In the genomic region with DNA sequence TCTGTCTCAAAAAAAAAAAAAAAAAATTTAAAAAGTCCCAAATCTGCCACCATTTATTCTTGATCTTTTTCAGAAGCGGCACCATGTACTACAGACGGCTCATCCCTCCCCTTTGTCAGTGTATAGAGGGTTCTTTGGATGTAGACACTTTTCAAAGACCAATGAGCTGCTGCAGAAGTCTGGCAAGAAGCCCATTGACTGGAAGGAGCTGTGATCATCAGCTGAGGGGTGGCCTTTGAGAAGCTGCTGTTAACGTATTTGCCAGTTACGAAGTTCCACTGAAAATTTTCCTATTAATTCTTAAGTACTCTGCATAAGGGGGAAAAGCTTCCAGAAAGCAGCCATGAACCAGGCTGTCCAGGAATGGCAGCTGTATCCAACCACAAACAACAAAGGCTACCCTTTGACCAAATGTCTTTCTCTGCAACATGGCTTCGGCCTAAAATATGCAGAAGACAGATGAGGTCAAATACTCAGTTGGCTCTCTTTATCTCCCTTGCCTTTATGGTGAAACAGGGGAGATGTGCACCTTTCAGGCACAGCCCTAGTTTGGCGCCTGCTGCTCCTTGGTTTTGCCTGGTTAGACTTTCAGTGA, we compare ENCODE assay signal across 11 cellular contexts. TPM values are rescaled to one million over a fixed set of nuclear protein-coding genes. Genes with fewer than 3 reads are reported as not detected.
DNase-seq lines count a peak whose midpoint lies in the region; ATAC-seq and TF ChIP-seq lines count a peak whose summit lies in the region.
"Had no signal": no experiment of that assay in that cellular context is flagged by ENCODE, and none has a peak within 500 bp of the region (broad histone marks: within the 10 kb centered on the region; RNA-seq: fewer than 3 reads in every experiment).

No MANE protein-coding gene starts in this region.

- POLR2A ChIA-PET in Caco-2 (lab: Charles Lee): no interaction called here

- H3K9me3 Mint-ChIP-seq in Caco-2 (ENCODE audit: unreplicated experiment) (no peaks in the 10 kb centered on the region), glutamatergic neuron (ENCODE audit: unreplicated experiment) (peaks cover 1% of the 10 kb centered on the region)
- H3K9me3 Mint-ChIP-seq in activated T-cell treated with anti-CD3 and anti-CD28 coated beads, Interleukin-2, amount 50 U/mL, for 4 hours: no peaks in the 10 kb centered on the region

- CTCF ChIA-PET in Caco-2 (lab: Charles Lee): interaction anchor here (0.7 kb wide), 1 partner anchor 57 kb away, joined by 3 read pairs; no protein-coding TSS in a partner anchor

- peaks cover 7% of the 10 kb centered on the region for H3K4me1 Mint-ChIP-seq in Caco-2 (ENCODE audit: low read depth, unreplicated experiment)
- H3K4me1 Mint-ChIP-seq in glutamatergic neuron (ENCODE audit: low read depth, unreplicated experiment): peaks cover 7% of the 10 kb centered on the region
- H3K4me1 Mint-ChIP-seq in activated T-cell treated with anti-CD3 and anti-CD28 coated beads, Interleukin-2, amount 50 U/mL, for 4 hours (ENCODE audit: low read depth): peaks cover 18% of the 10 kb centered on the region

- H3K27me3 ChIP-seq in Caco-2 (replicated peaks; ENCODE audit: control insufficient read depth, insufficient read depth, low read length): no peaks in the 10 kb centered on the region
- no peaks in the 10 kb centered on the region for H3K27me3 ChIP-seq in gastrocnemius medialis

- H3K27ac Mint-ChIP-seq in Caco-2 (ENCODE audit: unreplicated experiment) (peak overlapping the region; percentile 54), glutamatergic neuron (ENCODE audit: unreplicated experiment) (peak overlapping the region; percentile 67)

- intact Hi-C loops in Caco-2 (cut with micrococcal nuclease; ENCODE audit: unreplicated experiment) (loop anchor here (10.0 kb wide), 3 partner anchors 85 to 275 kb away; no protein-coding TSS in a partner anchor), gastrocnemius medialis (cut with DNase I; ENCODE audit: low total_unique reads) (loop anchor here (5.0 to 10.0 kb wide), 2 partner anchors 52 to 315 kb away; no protein-coding TSS in a partner anchor)

- H3K4me1 ChIP-seq in Caco-2 (no peaks in the 10 kb centered on the region), gastrocnemius medialis (peaks cover 18 to 32% of the 10 kb centered on the region in 2 donors)

- H3K9ac ChIP-seq in SK-N-MC (ENCODE audit: insufficient read length): no peak overlapping the region

- H3K27me3 Mint-ChIP-seq in Caco-2 (ENCODE audit: insufficient read depth, unreplicated experiment): no peaks in the 10 kb centered on the region
- H3K27me3 Mint-ChIP-seq in glutamatergic neuron (ENCODE audit: unreplicated experiment): peaks cover 3% of the 10 kb centered on the region
- no peaks in the 10 kb centered on the region for H3K27me3 Mint-ChIP-seq in activated T-cell treated with anti-CD3 and anti-CD28 coated beads, Interleukin-2, amount 50 U/mL, for 4 hours (ENCODE audit: low read depth)

- in situ Hi-C loops in gastrocnemius medialis (cut with MboI; ENCODE audit: low sequenced_read_pairs in 4 of 4): loop anchor here in 1 of 4 donors (25.0 kb wide), 1 partner anchor 423 kb away; no protein-coding TSS in a partner anchor

- H3K9me3 ChIP-seq in Caco-2: no peaks in the 10 kb centered on the region
- no peaks in the 10 kb centered on the region for H3K9me3 ChIP-seq in SK-N-MC (ENCODE audit: low read depth, low read length)
- no peaks in the 10 kb centered on the region for H3K9me3 ChIP-seq in gastrocnemius medialis

- TSS peak; percentile 8 for BruUV-seq in Caco-2 (replicated peaks; lab: Mats Ljungman, UMichigan)

- DNase-seq in Caco-2 (no peak), SK-N-MC (ENCODE audit: low read depth, low spot score) (no peak), glutamatergic neuron (no peak), gastrocnemius medialis (no peak), NCI-H69 (lab: John Stamatoyannopoulos, UW) (no peak), NCI-H524 treated with DMSO at 0.1 percent for 48 hours (lab: John Stamatoyannopoulos, UW) (no peak), HT-29 (ENCODE audit: low spot score) (no peak)
- no peak for DNase-seq in activated T-cell treated with anti-CD3 and anti-CD28 coated beads, Interleukin-2, amount 50 U/mL, for 4 hours
- DNase-seq: activated CD4-positive, alpha-beta T cell treated with anti-CD3 and anti-CD28 coated beads, Interleukin-2, amount 50 U/mL, for 4 hours; DMS79 treated with DMSO at 0.1 percent for 48 hours; H7 had no signal

- ATAC-seq in gastrocnemius medialis: no peak
- ATAC-seq in activated T-cell treated with anti-CD3 and anti-CD28 coated beads, Interleukin-2, amount 50 U/mL, for 4 hours: no peak

- TF ChIP-seq CTCF in Caco-2 (IDR thresholded peaks at IDR 0.05; ENCODE audit: insufficient read depth in 1 of 2, low read depth in 1 of 2, low read length in 1 of 2, severe bottlenecking in 1 of 2, unreplicated experiment in 1 of 2): no peak
- TF ChIP-seq CTCF in glutamatergic neuron (IDR thresholded peaks at IDR 0.05; ENCODE audit: partially characterized antibody, unreplicated experiment): no peak
- no peak for TF ChIP-seq CTCF in gastrocnemius medialis (IDR thresholded peaks at IDR 0.05 in 4 of 5, conservative IDR thresholded peaks at IDR 0.05 in 1 of 5)

- H3K4me3 Mint-ChIP-seq in Caco-2 (ENCODE audit: unreplicated experiment): no peak overlapping the region
- no peak overlapping the region for H3K4me3 Mint-ChIP-seq in glutamatergic neuron (ENCODE audit: unreplicated experiment)
- H3K4me3 Mint-ChIP-seq in activated T-cell treated with anti-CD3 and anti-CD28 coated beads, Interleukin-2, amount 50 U/mL, for 4 hours: no peak overlapping the region

- no peaks in the 10 kb centered on the region; the same call in 1 of the 2 replicates for H3K36me3 ChIP-seq in Caco-2 (ENCODE audit: control insufficient read depth, insufficient read depth, low read length)
- peaks cover 46% of the 10 kb centered on the region for H3K36me3 ChIP-seq in SK-N-MC (ENCODE audit: insufficient read depth, low read length)
- peaks cover 0 to 35% of the 10 kb centered on the region in 2 donors for H3K36me3 ChIP-seq in gastrocnemius medialis

- H3K36me3 Mint-ChIP-seq in Caco-2 (ENCODE audit: insufficient read depth, unreplicated experiment) (peaks cover 63% of the 10 kb centered on the region), glutamatergic neuron (ENCODE audit: unreplicated experiment) (no peaks in the 10 kb centered on the region)
- H3K36me3 Mint-ChIP-seq in activated T-cell treated with anti-CD3 and anti-CD28 coated beads, Interleukin-2, amount 50 U/mL, for 4 hours (ENCODE audit: insufficient read depth): peaks cover 22% of the 10 kb centered on the region

- H3K27ac ChIP-seq in SK-N-MC: peak overlapping the region; percentile 78
- H3K27ac ChIP-seq in gastrocnemius medialis: peak overlapping the region; percentile 93 to 99 (median 97)

- H3K4me3 ChIP-seq in Caco-2 (ENCODE audit: low read depth, low read length) (no peak overlapping the region), SK-N-MC (no peak overlapping the region), gastrocnemius medialis (no peak overlapping the region)

- no peak for TF ChIP-seq POLR2A in gastrocnemius medialis (IDR thresholded peaks at IDR 0.05)

RNA-seq across cellular contexts. Expression of a gene that starts 6.5 kb away (rescaled TPM):
- total RNA-seq in Caco-2 (2022): 24.8 and 26.2 TPM in 2 replicates
- 3.8 TPM for total RNA-seq in glutamatergic neuron (ENCODE audit: unreplicated experiment)
- total RNA-seq in gastrocnemius medialis: 1,000 to 10,000 TPM in 1 of 4 donors, 100 to 1,000 TPM in 3; 595 to 1,103 (median 698) TPM
- 1.6 and 4.8 TPM in 2 replicates for total RNA-seq in HT-29 (2014; rRNA removed; shearing (Covaris generic))
- 1 to 10 TPM; 1.6 to 4.5 (median 3.8) TPM for total RNA-seq in activated T-cell treated with anti-CD3 and anti-CD28 coated beads, Interleukin-2, amount 50 U/mL, for 4 hours

RNA-seq across cellular contexts. Expression of a gene that starts 12.5 kb away (rescaled TPM):
- total RNA-seq in Caco-2 (2022) (72.2 and 78.3 TPM in 2 replicates), glutamatergic neuron (ENCODE audit: unreplicated experiment) (32.4 TPM), gastrocnemius medialis (10 to 100 TPM; 38.7 to 45.3 (median 42.3) TPM)
- total RNA-seq in HT-29 (2014; rRNA removed; shearing (Covaris generic)): 134 and 158 TPM in 2 replicates
- 100 to 1,000 TPM in 2 of 3 donors, 10 to 100 TPM in 1; 91.9 to 134 (median 117) TPM for total RNA-seq in activated T-cell treated with anti-CD3 and anti-CD28 coated beads, Interleukin-2, amount 50 U/mL, for 4 hours

RNA-seq across cellular contexts. Expression of a gene that starts 16.6 kb away (rescaled TPM):
- total RNA-seq in Caco-2 (2022): 38.3 and 41.4 TPM in 2 replicates
- total RNA-seq in glutamatergic neuron (ENCODE audit: unreplicated experiment): 16.4 TPM
- total RNA-seq in gastrocnemius medialis: 10 to 100 TPM in 3 of 4 donors, 1 to 10 TPM in 1; 8.7 to 22.5 (median 18.2) TPM
- total RNA-seq in HT-29 (2014; rRNA removed; shearing (Covaris generic)): 41.0 and 44.7 TPM in 2 replicates
- total RNA-seq in activated T-cell treated with anti-CD3 and anti-CD28 coated beads, Interleukin-2, amount 50 U/mL, for 4 hours: 10 to 100 TPM; 59.8 to 73.2 (median 71.4) TPM

RNA-seq across cellular contexts. Expression of a gene that starts 57.5 kb away (rescaled TPM):
- total RNA-seq in Caco-2 (2022) (11.9 and 12.3 TPM in 2 replicates), glutamatergic neuron (ENCODE audit: unreplicated experiment) (14.4 TPM), gastrocnemius medialis (10 to 100 TPM in 3 of 4 donors, 1 to 10 TPM in 1; 6.4 to 21.2 (median 13.3) TPM)
- total RNA-seq in HT-29 (2014; rRNA removed; shearing (Covaris generic)): 6.2 and 15.5 TPM in 2 replicates
- total RNA-seq in activated T-cell treated with anti-CD3 and anti-CD28 coated beads, Interleukin-2, amount 50 U/mL, for 4 hours: 10 to 100 TPM in 1 of 3 donors, 1 to 10 TPM in 2; 5.6 to 11.5 (median 8.6) TPM

Comparison
In these comparisons a context has a peak if more than half of its experiments do, and no peak if none do; other contexts are left out.
1. RNA of a gene that starts 6.5 kb away (total RNA-seq): 595 to 1,103 TPM in gastrocnemius medialis; 24.8 to 26.2 TPM in Caco-2, 1.6 to 4.8 TPM in HT-29, 1.6 to 4.5 TPM in activated T-cell treated with anti-CD3 and anti-CD28 coated beads, Interleukin-2, amount 50 U/mL, for 4 hours and 3.8 TPM in glutamatergic neuron (single experiment); every median in the first group is over 10 times any median in the second.